In the genomic region with DNA sequence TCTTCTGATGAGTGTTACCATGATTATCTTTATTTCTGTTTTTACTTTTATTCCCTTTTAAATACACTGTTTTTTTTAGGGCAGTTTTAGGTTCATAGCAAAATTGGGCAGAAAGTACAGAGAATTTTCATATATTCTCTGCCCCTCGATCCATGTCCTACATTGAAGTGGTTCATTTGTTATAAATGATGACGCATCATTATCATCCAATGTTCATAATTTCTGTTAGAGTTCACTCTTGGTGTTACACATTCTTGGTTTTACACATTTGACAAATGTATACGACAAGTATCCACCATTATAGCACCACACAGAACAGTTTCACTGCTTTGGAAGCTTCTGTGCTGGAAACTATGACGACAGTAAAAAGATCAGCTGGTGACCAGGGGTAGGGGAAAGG, we compare ENCODE assay signal across 36 cellular contexts.
"Had no signal": no experiment of that assay in that cellular context is flagged by ENCODE, and none has a peak within 500 bp of the region (broad histone marks: within the 10 kb centered on the region; RNA-seq: fewer than 3 reads in every experiment).

No MANE protein-coding gene starts in this region.

- H3K4me1 Mint-ChIP-seq: activated B cell treated with CpG ODN at 0.5 μM for 24 hours; activated CD4-positive, alpha-beta T cell treated with anti-CD3 and anti-CD28 coated beads, Interleukin-2, amount 10 ng/mL, durations not matched to agents 24 days and 14 days; activated naive CD8-positive, alpha-beta T cell treated with anti-CD3 and anti-CD28 coated beads for 36 hours; activated T-helper 17 cell treated with anti-CD3 and anti-CD28 coated beads, Interleukin-2, amount 50 U/mL, for 72 hours had no signal

- H3K27me3 Mint-ChIP-seq: activated B cell treated with CpG ODN at 0.5 μM for 24 hours; activated CD4-positive, alpha-beta memory T cell treated with anti-CD3 and anti-CD28 coated beads for 36 hours; activated CD4-positive, alpha-beta T cell treated with anti-CD3 and anti-CD28 coated beads, Interleukin-2, amount 10 ng/mL, durations not matched to agents 24 days and 14 days; activated CD8-positive, alpha-beta T cell treated with anti-CD3 and anti-CD28 coated beads for 36 hours; activated naive CD8-positive, alpha-beta T cell treated with anti-CD3 and anti-CD28 coated beads for 36 hours; activated T-helper 17 cell treated with anti-CD3 and anti-CD28 coated beads, Interleukin-2, amount 50 U/mL, for 72 hours had no signal

- H3K9me3 Mint-ChIP-seq: activated B cell treated with CpG ODN at 0.5 μM for 24 hours; activated CD4-positive, alpha-beta memory T cell treated with anti-CD3 and anti-CD28 coated beads for 36 hours; activated CD4-positive, alpha-beta T cell treated with anti-CD3 and anti-CD28 coated beads, Interleukin-2, amount 10 ng/mL, durations not matched to agents 24 days and 14 days; activated CD8-positive, alpha-beta T cell treated with anti-CD3 and anti-CD28 coated beads for 36 hours; activated T-helper 1 cell treated with anti-CD3 and anti-CD28 coated beads, Interleukin-12 subunit alpha, Interleukin-12 subunit beta, Interleukin-2, Interleukin-4 antibody, amounts not matched to agents 30 ng/mL and 10 ng/mL and 1 ng/mL, durations not matched to agents 14 hours and 24 hours and 36 hours; T-helper 2 cell treated with Interferon-gamma antibody and Interleukin-4, amounts not matched to agents 5 μg/mL and 100 μg/mL, for 36 hours had no signal

- H3K27ac ChIP-seq: adrenal gland, body of pancreas, brain microvascular endothelial cell, breast epithelium, VCaP had no signal

- H3K36me3 Mint-ChIP-seq: activated CD4-positive, alpha-beta memory T cell treated with anti-CD3 and anti-CD28 coated beads for 36 hours; activated naive CD4-positive, alpha-beta T cell treated with anti-CD3 and anti-CD28 coated beads, Interleukin-2, amount 50 U/mL, for 72 hours; activated naive CD8-positive, alpha-beta T cell treated with anti-CD3 and anti-CD28 coated beads for 36 hours had no signal

- DNase-seq: activated B cell treated with CpG ODN at 0.5 μM for 24 hours; activated CD4-positive, alpha-beta memory T cell treated with anti-CD3 and anti-CD28 coated beads for 36 hours; activated CD4-positive, alpha-beta T cell treated with anti-CD3 and anti-CD28 coated beads for 4 hours; activated CD4-positive, alpha-beta T cell treated with anti-CD3 and anti-CD28 coated beads, Interleukin-2, amount 10 ng/mL, durations not matched to agents 24 days and 14 days; activated CD4-positive, alpha-beta T cell treated with anti-CD3 and anti-CD28 coated beads, Interleukin-2, amount 50 U/mL, for 1 hour; activated CD4-positive, alpha-beta T cell treated with anti-CD3 and anti-CD28 coated beads, Interleukin-2, amount 50 U/mL, for 4 hours; activated CD4-positive, CD25-positive, alpha-beta regulatory T cell treated with anti-CD3 and anti-CD28 coated beads, Interleukin-2, amount 50 U/mL, for 72 hours; activated CD8-positive, alpha-beta memory T cell treated with anti-CD3 and anti-CD28 coated beads, Interleukin-2, amount 50 U/mL, for 4 hours; activated CD8-positive, alpha-beta T cell treated with anti-CD3 and anti-CD28 coated beads for 36 hours; activated effector memory CD4-positive, alpha-beta T cell treated with anti-CD3 and anti-CD28 coated beads, Interleukin-2, amount 50 U/mL, for 16 hours; activated gamma-delta T cell treated with Interleukin-2 at 50 U/mL for 16 hours; activated naive CD4-positive, alpha-beta T cell; activated naive CD4-positive, alpha-beta T cell treated with anti-CD3 and anti-CD28 coated beads for 36 hours; activated naive CD4-positive, alpha-beta T cell treated with anti-CD3 and anti-CD28 coated beads, Interleukin-2, amount 50 U/mL, for 16 hours; activated naive CD8-positive, alpha-beta T cell treated with anti-CD3 and anti-CD28 coated beads for 36 hours; activated T-cell treated with anti-CD3 and anti-CD28 coated beads for 4 hours; activated T-cell treated with anti-CD3 and anti-CD28 coated beads, Interleukin-2, amount 50 U/mL, for 1 hour; activated T-cell treated with anti-CD3 and anti-CD28 coated beads, Interleukin-2, amount 50 U/mL, for 4 hours; activated T-cell treated with anti-CD3 and anti-CD28 coated beads, Interleukin-2, amount 50 U/mL, for 72 hours; adrenal gland; amniotic stem cell; aorta; body of pancreas; brain microvascular endothelial cell; central memory CD4-positive, alpha-beta T cell; T-helper 2 cell; T-helper 9 cell had no signal

- H3K4me3 Mint-ChIP-seq: activated B cell treated with CpG ODN at 0.5 μM for 24 hours; activated CD4-positive, alpha-beta memory T cell treated with anti-CD3 and anti-CD28 coated beads for 36 hours; activated CD4-positive, alpha-beta T cell treated with anti-CD3 and anti-CD28 coated beads, Interleukin-2, amount 10 ng/mL, durations not matched to agents 24 days and 14 days; activated CD8-positive, alpha-beta T cell treated with anti-CD3 and anti-CD28 coated beads for 36 hours; activated naive CD4-positive, alpha-beta T cell treated with anti-CD3 and anti-CD28 coated beads for 36 hours; activated naive CD8-positive, alpha-beta T cell treated with anti-CD3 and anti-CD28 coated beads for 36 hours; activated T-cell treated with anti-CD3 and anti-CD28 coated beads, Interleukin-2, amount 50 U/mL, for 4 hours; activated T-cell treated with anti-CD3 and anti-CD28 coated beads, Interleukin-2, amount 50 U/mL, for 72 hours; activated T-helper 1 cell treated with anti-CD3 and anti-CD28 coated beads, Interleukin-12 subunit alpha, Interleukin-12 subunit beta, Interleukin-2, Interleukin-4 antibody, amounts not matched to agents 30 ng/mL and 10 ng/mL and 1 ng/mL, durations not matched to agents 14 hours and 24 hours and 36 hours; activated T-helper 17 cell treated with anti-CD3 and anti-CD28 coated beads, Interleukin-2, amount 50 U/mL, for 72 hours; T-helper 1 cell treated with Interleukin-12 subunit alpha and Interleukin-12 subunit beta and Interleukin-4 antibody, amounts not matched to agents 30 μg/mL and 1 μg/mL, for 36 hours; T-helper 2 cell treated with Interferon-gamma antibody and Interleukin-4, amounts not matched to agents 5 μg/mL and 100 μg/mL, for 36 hours had no signal

- H3K27ac Mint-ChIP-seq: activated B cell treated with CpG ODN at 0.5 μM for 24 hours; activated CD4-positive, alpha-beta memory T cell treated with anti-CD3 and anti-CD28 coated beads for 36 hours; activated CD4-positive, alpha-beta T cell treated with anti-CD3 and anti-CD28 coated beads, Interleukin-2, amount 10 ng/mL, durations not matched to agents 24 days and 14 days; activated CD8-positive, alpha-beta T cell treated with anti-CD3 and anti-CD28 coated beads for 36 hours; activated naive CD4-positive, alpha-beta T cell treated with anti-CD3 and anti-CD28 coated beads for 36 hours; activated naive CD4-positive, alpha-beta T cell treated with anti-CD3 and anti-CD28 coated beads, Interleukin-2, amount 50 U/mL, for 72 hours; activated naive CD8-positive, alpha-beta T cell treated with anti-CD3 and anti-CD28 coated beads for 36 hours; activated T-cell treated with anti-CD3 and anti-CD28 coated beads, Interleukin-2, amount 50 U/mL, for 72 hours; activated T-helper 1 cell treated with anti-CD3 and anti-CD28 coated beads, Interleukin-12 subunit alpha, Interleukin-12 subunit beta, Interleukin-2, Interleukin-4 antibody, amounts not matched to agents 30 ng/mL and 10 ng/mL and 1 ng/mL, durations not matched to agents 14 hours and 24 hours and 36 hours; activated T-helper 17 cell treated with anti-CD3 and anti-CD28 coated beads, Interleukin-2, amount 50 U/mL, for 72 hours; T-helper 1 cell treated with Interleukin-12 subunit alpha and Interleukin-12 subunit beta and Interleukin-4 antibody, amounts not matched to agents 30 μg/mL and 1 μg/mL, for 36 hours; T-helper 2 cell treated with Interferon-gamma antibody and Interleukin-4, amounts not matched to agents 5 μg/mL and 100 μg/mL, for 36 hours had no signal

- H3K4me3 ChIP-seq: adrenal gland, body of pancreas, breast epithelium had no signal

- H3K27me3 ChIP-seq: adrenal gland, body of pancreas, brain microvascular endothelial cell, breast epithelium had no signal

- H3K36me3 ChIP-seq: adrenal gland, brain microvascular endothelial cell, breast epithelium had no signal

- H3K4me1 ChIP-seq: adrenal gland, body of pancreas, breast epithelium had no signal

- H3K9me3 ChIP-seq: adrenal gland, body of pancreas, breast epithelium had no signal

- FAIRE-seq: astrocyte, TTC549 had no signal

- ATAC-seq: activated CD8-positive, alpha-beta T cell treated with anti-CD3 and anti-CD28 coated beads for 36 hours; activated naive CD4-positive, alpha-beta T cell treated with anti-CD3 and anti-CD28 coated beads, Interleukin-2, amount 50 U/mL, for 72 hours; activated T-cell treated with anti-CD3 and anti-CD28 coated beads, Interleukin-2, amount 50 U/mL, for 4 hours; activated T-cell treated with anti-CD3 and anti-CD28 coated beads, Interleukin-2, amount 50 U/mL, for 72 hours; activated T-helper 17 cell treated with anti-CD3 and anti-CD28 coated beads, Interleukin-2, amount 50 U/mL, for 72 hours; body of pancreas had no signal
